In genomic region chr7:96663457-96663856, GRCh38 we compare ENCODE assay signal across 12 cellular contexts. TPM values are rescaled to one million over a fixed set of nuclear protein-coding genes. Genes with fewer than 3 reads are reported as not detected.
DNase-seq lines count a peak whose midpoint lies in the region; ATAC-seq and TF ChIP-seq lines count a peak whose summit lies in the region.
"Had no signal": no experiment of that assay in that cellular context is flagged by ENCODE, and none has a peak within 500 bp of the region (broad histone marks: within the 10 kb centered on the region; RNA-seq: fewer than 3 reads in every experiment).

No MANE protein-coding gene starts in this region.

- H3K9me3 ChIP-seq in WERI-Rb-1 (ENCODE audit: severe bottlenecking) = peaks cover 4% of the 10 kb centered on the region
- H3K9me3 ChIP-seq: prostate gland had no signal

- H3K4me1 Mint-ChIP-seq in activated CD4-positive, alpha-beta T cell treated with anti-CD3 and anti-CD28 coated beads for 36 hours = peaks cover 15% of the 10 kb centered on the region

- H3K36me3 ChIP-seq in WERI-Rb-1 = no peaks in the 10 kb centered on the region
- H3K36me3 ChIP-seq: prostate gland had no signal

- H3K4me1 ChIP-seq in foreskin keratinocyte = no peaks in the 10 kb centered on the region
- H3K4me1 ChIP-seq: prostate gland had no signal

- no peak for TF ChIP-seq CTCF in WERI-Rb-1 (IDR thresholded peaks at IDR 0.05; ENCODE audit: low read depth, low read length)
- no peak for TF ChIP-seq CTCF in GM10266 (IDR thresholded peaks at IDR 0.05; ENCODE audit: control insufficient read depth, insufficient read depth, low read depth, missing control alignments)
- TF ChIP-seq CTCF in foreskin keratinocyte (conservative IDR thresholded peaks at IDR 0.05) = no peak

- no peak overlapping the region for H3K4me3 Mint-ChIP-seq in activated CD4-positive, alpha-beta T cell treated with anti-CD3 and anti-CD28 coated beads for 36 hours
- H3K4me3 Mint-ChIP-seq: T-helper 1 cell treated with Interleukin-12 subunit alpha and Interleukin-12 subunit beta and Interleukin-4 antibody, amounts not matched to agents 30 μg/mL and 1 μg/mL, for 36 hours had no signal

- CTCF ChIA-PET in activated CD4-positive, alpha-beta T cell treated with anti-CD3 and anti-CD28 coated beads for 36 hours (lab: Charles Lee) = no interaction called here

- peak overlapping the region; percentile 54 for H3K27ac ChIP-seq in WERI-Rb-1
- H3K27ac ChIP-seq in foreskin keratinocyte = no peak overlapping the region
- H3K27ac ChIP-seq: prostate gland had no signal

- POLR2A ChIA-PET in activated CD4-positive, alpha-beta T cell treated with anti-CD3 and anti-CD28 coated beads for 36 hours (lab: Charles Lee) = no interaction called here

- H3K27me3 ChIP-seq in WERI-Rb-1 (ENCODE audit: insufficient read depth, low read depth, severe bottlenecking) = no peaks in the 10 kb centered on the region
- no peaks in the 10 kb centered on the region for H3K27me3 ChIP-seq in foreskin keratinocyte

- DNase-seq in WERI-Rb-1 (no peak), GM10266 (ENCODE audit: extremely low spot score) (no peak), foreskin keratinocyte (no peak), COLO668 (lab: John Stamatoyannopoulos, UW; ENCODE audit: unreplicated experiment) (no peak)
- no peak for DNase-seq in activated CD4-positive, alpha-beta T cell treated with anti-CD3 and anti-CD28 coated beads for 36 hours
- DNase-seq: activated naive CD4-positive, alpha-beta T cell; DMS 273 treated with DMSO at 0.1 percent for 48 hours had no signal

- intact Hi-C loops in activated CD4-positive, alpha-beta T cell treated with anti-CD3 and anti-CD28 coated beads for 36 hours (cut with DNase I, micrococcal nuclease) = no loop called here

- peak; percentile 92 for ATAC-seq in GM18511 (IDR thresholded peaks at IDR 0.05; ENCODE audit: unreplicated experiment)
- ATAC-seq in GM21390 (IDR thresholded peaks at IDR 0.05; ENCODE audit: unreplicated experiment) = peak; percentile 92
- ATAC-seq in HG03139 (IDR thresholded peaks at IDR 0.05; ENCODE audit: unreplicated experiment) = peak; percentile 98
- no peak for ATAC-seq in foreskin keratinocyte
- ATAC-seq in activated CD4-positive, alpha-beta T cell treated with anti-CD3 and anti-CD28 coated beads for 36 hours = no peak

- H3K4me3 ChIP-seq in WERI-Rb-1 (ENCODE audit: low read depth, low read length) = no peak overlapping the region
- H3K4me3 ChIP-seq: prostate gland had no signal

- H3K36me3 Mint-ChIP-seq in activated CD4-positive, alpha-beta T cell treated with anti-CD3 and anti-CD28 coated beads for 36 hours (ENCODE audit: low read depth) = peaks cover 9% of the 10 kb centered on the region

- no peaks in the 10 kb centered on the region for H3K27me3 Mint-ChIP-seq in activated CD4-positive, alpha-beta T cell treated with anti-CD3 and anti-CD28 coated beads for 36 hours

- H3K27ac Mint-ChIP-seq in activated CD4-positive, alpha-beta T cell treated with anti-CD3 and anti-CD28 coated beads for 36 hours = no peak overlapping the region
- H3K27ac Mint-ChIP-seq: T-helper 1 cell treated with Interleukin-12 subunit alpha and Interleukin-12 subunit beta and Interleukin-4 antibody, amounts not matched to agents 30 μg/mL and 1 μg/mL, for 36 hours had no signal

- no peaks in the 10 kb centered on the region for H3K9me3 Mint-ChIP-seq in activated CD4-positive, alpha-beta T cell treated with anti-CD3 and anti-CD28 coated beads for 36 hours (ENCODE audit: low read depth)
- H3K9me3 Mint-ChIP-seq: T-helper 1 cell treated with Interleukin-12 subunit alpha and Interleukin-12 subunit beta and Interleukin-4 antibody, amounts not matched to agents 30 μg/mL and 1 μg/mL, for 36 hours had no signal

RNA-seq across cellular contexts. Expression of gene SEM1, which starts 46.2 kb away (rescaled TPM):
- 157 and 207 TPM in 2 replicates for total RNA-seq in foreskin keratinocyte
- polyA plus RNA-seq in foreskin keratinocyte = 394 and 436 TPM in 2 replicates
- 10 to 100 TPM; 42.9 to 46.4 TPM for total RNA-seq in activated CD4-positive, alpha-beta T cell treated with anti-CD3 and anti-CD28 coated beads for 36 hours

Comparison
In these comparisons a context has a peak if more than half of its experiments do, and no peak if none do; other contexts are left out.
1. ATAC-seq: peak in GM18511 (single experiment), GM21390 (single experiment) and HG03139 (single experiment); none in foreskin keratinocyte (single experiment) and activated CD4-positive, alpha-beta T cell treated with anti-CD3 and anti-CD28 coated beads for 36 hours (single experiment).